Comparison of ENCODE assay signal across 2 cellular contexts in the genomic region with DNA sequence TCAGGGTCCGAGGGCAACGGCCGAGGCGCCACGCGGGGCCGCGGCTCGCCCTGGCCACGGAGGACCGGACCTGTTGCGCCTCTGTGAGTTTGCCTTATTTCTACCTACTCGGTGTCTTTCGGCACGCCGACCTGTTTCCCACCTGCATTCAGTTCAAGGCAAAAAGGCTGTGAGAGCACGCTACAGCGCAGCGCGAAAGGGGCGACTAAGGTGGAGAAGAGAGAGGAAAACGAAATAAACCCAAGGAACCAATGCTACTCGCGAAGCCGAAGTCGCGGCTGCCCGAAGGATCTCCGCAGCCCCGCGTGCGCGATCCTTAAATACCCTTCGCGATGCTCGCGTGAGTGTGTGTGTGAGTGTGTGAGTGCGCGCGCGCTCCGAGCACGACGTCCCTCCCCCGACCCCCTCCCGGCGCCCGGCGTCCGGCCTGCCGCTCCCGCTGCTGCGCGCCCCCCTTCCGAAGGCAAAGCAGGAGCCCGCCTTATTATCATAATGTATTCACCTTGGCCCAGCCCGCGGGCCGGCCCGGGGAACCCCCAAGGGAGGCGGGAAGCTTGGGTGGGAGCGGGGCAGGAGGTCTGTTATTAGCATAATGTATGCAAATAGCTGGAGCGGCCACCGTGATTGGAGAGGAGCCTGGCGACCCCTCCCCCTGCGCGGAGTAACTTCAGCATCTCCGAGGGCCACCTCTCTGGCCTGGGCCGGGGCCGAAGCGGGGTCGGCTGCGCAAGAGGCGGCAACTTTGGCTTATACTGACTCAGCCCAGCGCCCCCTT.
TF ChIP-seq lines count a peak whose summit lies in the region.

A gene (minus strand): TSS at position 293 of the 775 bp plus-strand sequence.

TF ChIP-seq in liver, 16 proteins besides CTCF, POLR2A, EP300 and RAD21 (continued from another document):
- no peak for TF ChIP-seq HNF4A (conservative IDR thresholded peaks at IDR 0.05)
- TF ChIP-seq, protein P1, sequence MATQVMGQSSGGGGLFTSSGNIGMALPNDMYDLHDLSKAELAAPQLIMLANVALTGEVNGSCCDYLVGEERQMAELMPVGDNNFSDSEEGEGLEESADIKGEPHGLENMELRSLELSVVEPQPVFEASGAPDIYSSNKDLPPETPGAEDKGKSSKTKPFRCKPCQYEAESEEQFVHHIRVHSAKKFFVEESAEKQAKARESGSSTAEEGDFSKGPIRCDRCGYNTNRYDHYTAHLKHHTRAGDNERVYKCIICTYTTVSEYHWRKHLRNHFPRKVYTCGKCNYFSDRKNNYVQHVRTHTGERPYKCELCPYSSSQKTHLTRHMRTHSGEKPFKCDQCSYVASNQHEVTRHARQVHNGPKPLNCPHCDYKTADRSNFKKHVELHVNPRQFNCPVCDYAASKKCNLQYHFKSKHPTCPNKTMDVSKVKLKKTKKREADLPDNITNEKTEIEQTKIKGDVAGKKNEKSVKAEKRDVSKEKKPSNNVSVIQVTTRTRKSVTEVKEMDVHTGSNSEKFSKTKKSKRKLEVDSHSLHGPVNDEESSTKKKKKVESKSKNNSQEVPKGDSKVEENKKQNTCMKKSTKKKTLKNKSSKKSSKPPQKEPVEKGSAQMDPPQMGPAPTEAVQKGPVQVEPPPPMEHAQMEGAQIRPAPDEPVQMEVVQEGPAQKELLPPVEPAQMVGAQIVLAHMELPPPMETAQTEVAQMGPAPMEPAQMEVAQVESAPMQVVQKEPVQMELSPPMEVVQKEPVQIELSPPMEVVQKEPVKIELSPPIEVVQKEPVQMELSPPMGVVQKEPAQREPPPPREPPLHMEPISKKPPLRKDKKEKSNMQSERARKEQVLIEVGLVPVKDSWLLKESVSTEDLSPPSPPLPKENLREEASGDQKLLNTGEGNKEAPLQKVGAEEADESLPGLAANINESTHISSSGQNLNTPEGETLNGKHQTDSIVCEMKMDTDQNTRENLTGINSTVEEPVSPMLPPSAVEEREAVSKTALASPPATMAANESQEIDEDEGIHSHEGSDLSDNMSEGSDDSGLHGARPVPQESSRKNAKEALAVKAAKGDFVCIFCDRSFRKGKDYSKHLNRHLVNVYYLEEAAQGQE (IDR thresholded peaks at IDR 0.05): no peak
- TF ChIP-seq SP1 (IDR thresholded peaks at IDR 0.05): no peak
- TF ChIP-seq NR2F2 (IDR thresholded peaks at IDR 0.05): no peak
- TF ChIP-seq, protein P2, sequence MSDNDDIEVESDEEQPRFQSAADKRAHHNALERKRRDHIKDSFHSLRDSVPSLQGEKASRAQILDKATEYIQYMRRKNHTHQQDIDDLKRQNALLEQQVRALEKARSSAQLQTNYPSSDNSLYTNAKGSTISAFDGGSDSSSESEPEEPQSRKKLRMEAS (IDR thresholded peaks at IDR 0.05): no peak
- TF ChIP-seq YY1 (IDR thresholded peaks at IDR 0.05): no peak
- no peak for TF ChIP-seq JUND (IDR thresholded peaks at IDR 0.05)
- no peak for TF ChIP-seq TAF1 (conservative IDR thresholded peaks at IDR 0.05)
- TF ChIP-seq, protein P3, sequence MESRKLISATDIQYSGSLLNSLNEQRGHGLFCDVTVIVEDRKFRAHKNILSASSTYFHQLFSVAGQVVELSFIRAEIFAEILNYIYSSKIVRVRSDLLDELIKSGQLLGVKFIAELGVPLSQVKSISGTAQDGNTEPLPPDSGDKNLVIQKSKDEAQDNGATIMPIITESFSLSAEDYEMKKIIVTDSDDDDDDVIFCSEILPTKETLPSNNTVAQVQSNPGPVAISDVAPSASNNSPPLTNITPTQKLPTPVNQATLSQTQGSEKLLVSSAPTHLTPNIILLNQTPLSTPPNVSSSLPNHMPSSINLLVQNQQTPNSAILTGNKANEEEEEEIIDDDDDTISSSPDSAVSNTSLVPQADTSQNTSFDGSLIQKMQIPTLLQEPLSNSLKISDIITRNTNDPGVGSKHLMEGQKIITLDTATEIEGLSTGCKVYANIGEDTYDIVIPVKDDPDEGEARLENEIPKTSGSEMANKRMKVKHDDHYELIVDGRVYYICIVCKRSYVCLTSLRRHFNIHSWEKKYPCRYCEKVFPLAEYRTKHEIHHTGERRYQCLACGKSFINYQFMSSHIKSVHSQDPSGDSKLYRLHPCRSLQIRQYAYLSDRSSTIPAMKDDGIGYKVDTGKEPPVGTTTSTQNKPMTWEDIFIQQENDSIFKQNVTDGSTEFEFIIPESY (IDR thresholded peaks at IDR 0.05): no peak

TF ChIP-seq in HepG2, 621 proteins besides CTCF, POLR2A, EP300 and RAD21:
- no peak for TF ChIP-seq ZNF777 (CRISPR knock-in tag; IDR thresholded peaks at IDR 0.05)
